Comparison of ENCODE assay signal across 5 cellular contexts in the genomic region with DNA sequence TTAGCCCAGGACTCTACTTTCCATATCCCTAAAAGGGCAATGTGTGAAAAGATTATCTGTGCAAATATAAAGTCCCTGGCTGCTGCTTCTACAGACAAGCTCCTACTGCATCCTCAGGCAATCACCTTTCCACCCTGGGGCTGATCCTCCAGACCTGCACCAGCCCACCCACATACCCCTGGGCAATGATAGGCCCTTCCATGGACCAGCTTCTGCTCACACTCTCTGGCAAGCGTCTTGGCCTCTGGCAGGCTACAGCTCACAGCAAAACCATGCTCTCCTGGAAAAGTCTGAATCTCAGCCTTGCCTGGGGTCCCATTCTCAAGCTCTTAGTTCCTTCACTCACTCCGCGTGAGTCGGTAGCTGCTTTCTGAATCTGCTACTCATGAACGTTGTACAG.
"Had no signal": no experiment of that assay in that cellular context is flagged by ENCODE, and none has a peak within 500 bp of the region (broad histone marks: within the 10 kb centered on the region; RNA-seq: fewer than 3 reads in every experiment).

No MANE protein-coding gene starts in this region.

- H3K4me3 ChIP-seq: GM23338 had no signal

- ATAC-seq: GM23338, HepG2 had no signal

- DNase-seq: H9, HCEC 1CT had no signal

- H3K4me3 Mint-ChIP-seq: GM23338, H9, IgD-negative memory B cell had no signal

- H3K36me3 Mint-ChIP-seq: IgD-negative memory B cell had no signal

- H3K27ac Mint-ChIP-seq: GM23338, H9, IgD-negative memory B cell had no signal

- H2AFZ ChIP-seq: GM23338 had no signal

- H3K4me2 ChIP-seq: GM23338 had no signal
